Comparison of ENCODE assay signal across 25 cellular contexts in the genomic region with DNA sequence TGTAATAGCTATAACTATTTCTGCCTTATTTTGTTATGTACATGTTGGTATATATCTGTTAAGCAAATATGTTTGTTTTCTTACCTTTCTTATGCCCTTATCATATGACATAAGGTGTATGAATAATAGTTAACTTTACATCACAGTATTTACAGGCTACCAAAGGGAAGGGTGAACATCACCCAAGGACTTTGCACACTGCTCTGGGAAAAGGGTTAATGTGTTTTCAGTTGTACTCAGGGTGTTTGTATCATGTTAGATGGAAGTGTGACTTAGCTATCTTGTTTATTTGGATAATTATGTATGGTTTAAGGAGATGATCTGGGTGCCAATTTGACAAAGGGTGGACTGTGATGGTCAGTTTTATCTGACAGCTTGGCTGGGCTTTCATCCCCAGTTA.
A peak's percentile ranks its signal among the peaks of the same experiment; 100 is the strongest.
DNase-seq lines count a peak whose midpoint lies in the region; ATAC-seq, FAIRE-seq and TF ChIP-seq lines count a peak whose summit lies in the region.
"Had no signal": no experiment of that assay in that cellular context is flagged by ENCODE, and none has a peak within 500 bp of the region (broad histone marks: within the 10 kb centered on the region; RNA-seq: fewer than 3 reads in every experiment).

No MANE protein-coding gene starts in this region.

- no peak for FAIRE-seq in small intestine (lab: Jason Lieb, UNC)
- FAIRE-seq: A204.1, GM12878, GM12892, GM18507 had no signal

- no peaks in the 10 kb centered on the region for H3K27me3 ChIP-seq in small intestine (ENCODE audit: control insufficient read depth in 2 of 2, insufficient read depth in 2 of 2, low read length in 2 of 2)
- H3K27me3 ChIP-seq: BE2C, BLaER1 had no signal

- no peak for TF ChIP-seq CTCF in mucosa of descending colon (IDR thresholded peaks at IDR 0.05)

- intact Hi-C loops in mucosa of descending colon (cut with DNase I, micrococcal nuclease): no loop called here

- H3K36me3 ChIP-seq in mucosa of descending colon (ENCODE audit: low read depth) (no peaks in the 10 kb centered on the region), small intestine (ENCODE audit: control insufficient read depth in 2 of 2, insufficient read depth in 2 of 2, low read length in 2 of 2) (no peaks in the 10 kb centered on the region)
- H3K36me3 ChIP-seq: BE2C, BLaER1 had no signal

- no peak overlapping the region for H3K27ac ChIP-seq in small intestine (ENCODE audit: low read depth in 1 of 2, low read length in 1 of 2)
- H3K27ac ChIP-seq: BLaER1 had no signal

- ATAC-seq in mucosa of descending colon (peak; percentile 11), SK-N-SH treated with all-trans-retinoic acid at 6 μM for 48 hours (no peak), HG02610 (IDR thresholded peaks at IDR 0.05; ENCODE audit: unreplicated experiment) (no peak), GM21723 (IDR thresholded peaks at IDR 0.05; ENCODE audit: unreplicated experiment) (no peak)
- ATAC-seq: GM12878 had no signal

- peaks cover 3% of the 10 kb centered on the region for H3K4me1 ChIP-seq in mucosa of descending colon (ENCODE audit: low read depth)
- H3K4me1 ChIP-seq in small intestine (ENCODE audit: control insufficient read depth in 2 of 2, insufficient read depth in 1 of 2, low read depth in 1 of 2, low read length in 1 of 2): peaks cover 0 to 5% of the 10 kb centered on the region in 2 donors
- H3K4me1 ChIP-seq: BE2C, BLaER1 had no signal

- DNase-seq in mucosa of descending colon: no peak
- peak; percentile 72 for DNase-seq in small intestine
- DNase-seq: 8988T; ACHN; BE2C; C1 segment of cervical spinal cord; CD4-positive, alpha-beta memory T cell; CD4-positive, CD25-positive, alpha-beta regulatory T cell; CD8-positive, alpha-beta memory T cell; COR-L47; DMS 273 treated with DMSO at 0.1 percent for 48 hours; DMS153; DMS53; DMS79; DND-41; EL; GDM1 had no signal

- no peak overlapping the region for H3K4me3 ChIP-seq in mucosa of descending colon
- no peak overlapping the region for H3K4me3 ChIP-seq in small intestine (ENCODE audit: low read depth in 1 of 2, low read length in 2 of 2)
- H3K4me3 ChIP-seq: BLaER1, GM12878 had no signal

- no peaks in the 10 kb centered on the region for H3K9me3 ChIP-seq in mucosa of descending colon
- no peaks in the 10 kb centered on the region for H3K9me3 ChIP-seq in small intestine (ENCODE audit: control insufficient read depth, low read depth)
- H3K9me3 ChIP-seq: BE2C had no signal

TF ChIP-seq in SK-N-SH treated with all-trans-retinoic acid at 6 μM for 48 hours, 23 proteins besides CTCF, POLR2A, EP300 and RAD21:
- no peak for TF ChIP-seq ARNTL (CRISPR knock-in tag; IDR thresholded peaks at IDR 0.05; ENCODE audit: borderline replicate concordance, low read depth)
- TF ChIP-seq, protein P1, sequence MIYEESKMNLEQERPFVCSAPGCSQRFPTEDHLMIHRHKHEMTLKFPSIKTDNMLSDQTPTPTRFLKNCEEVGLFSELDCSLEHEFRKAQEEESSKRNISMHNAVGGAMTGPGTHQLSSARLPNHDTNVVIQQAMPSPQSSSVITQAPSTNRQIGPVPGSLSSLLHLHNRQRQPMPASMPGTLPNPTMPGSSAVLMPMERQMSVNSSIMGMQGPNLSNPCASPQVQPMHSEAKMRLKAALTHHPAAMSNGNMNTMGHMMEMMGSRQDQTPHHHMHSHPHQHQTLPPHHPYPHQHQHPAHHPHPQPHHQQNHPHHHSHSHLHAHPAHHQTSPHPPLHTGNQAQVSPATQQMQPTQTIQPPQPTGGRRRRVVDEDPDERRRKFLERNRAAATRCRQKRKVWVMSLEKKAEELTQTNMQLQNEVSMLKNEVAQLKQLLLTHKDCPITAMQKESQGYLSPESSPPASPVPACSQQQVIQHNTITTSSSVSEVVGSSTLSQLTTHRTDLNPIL (CRISPR knock-in tag; IDR thresholded peaks at IDR 0.05; ENCODE audit: low read depth): no peak
- TF ChIP-seq, protein P2, sequence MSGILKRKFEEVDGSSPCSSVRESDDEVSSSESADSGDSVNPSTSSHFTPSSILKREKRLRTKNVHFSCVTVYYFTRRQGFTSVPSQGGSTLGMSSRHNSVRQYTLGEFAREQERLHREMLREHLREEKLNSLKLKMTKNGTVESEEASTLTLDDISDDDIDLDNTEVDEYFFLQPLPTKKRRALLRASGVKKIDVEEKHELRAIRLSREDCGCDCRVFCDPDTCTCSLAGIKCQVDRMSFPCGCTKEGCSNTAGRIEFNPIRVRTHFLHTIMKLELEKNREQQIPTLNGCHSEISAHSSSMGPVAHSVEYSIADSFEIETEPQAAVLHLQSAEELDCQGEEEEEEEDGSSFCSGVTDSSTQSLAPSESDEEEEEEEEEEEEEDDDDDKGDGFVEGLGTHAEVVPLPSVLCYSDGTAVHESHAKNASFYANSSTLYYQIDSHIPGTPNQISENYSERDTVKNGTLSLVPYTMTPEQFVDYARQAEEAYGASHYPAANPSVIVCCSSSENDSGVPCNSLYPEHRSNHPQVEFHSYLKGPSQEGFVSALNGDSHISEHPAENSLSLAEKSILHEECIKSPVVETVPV (CRISPR knock-in tag; IDR thresholded peaks at IDR 0.05): no peak
- TF ChIP-seq, protein P3, sequence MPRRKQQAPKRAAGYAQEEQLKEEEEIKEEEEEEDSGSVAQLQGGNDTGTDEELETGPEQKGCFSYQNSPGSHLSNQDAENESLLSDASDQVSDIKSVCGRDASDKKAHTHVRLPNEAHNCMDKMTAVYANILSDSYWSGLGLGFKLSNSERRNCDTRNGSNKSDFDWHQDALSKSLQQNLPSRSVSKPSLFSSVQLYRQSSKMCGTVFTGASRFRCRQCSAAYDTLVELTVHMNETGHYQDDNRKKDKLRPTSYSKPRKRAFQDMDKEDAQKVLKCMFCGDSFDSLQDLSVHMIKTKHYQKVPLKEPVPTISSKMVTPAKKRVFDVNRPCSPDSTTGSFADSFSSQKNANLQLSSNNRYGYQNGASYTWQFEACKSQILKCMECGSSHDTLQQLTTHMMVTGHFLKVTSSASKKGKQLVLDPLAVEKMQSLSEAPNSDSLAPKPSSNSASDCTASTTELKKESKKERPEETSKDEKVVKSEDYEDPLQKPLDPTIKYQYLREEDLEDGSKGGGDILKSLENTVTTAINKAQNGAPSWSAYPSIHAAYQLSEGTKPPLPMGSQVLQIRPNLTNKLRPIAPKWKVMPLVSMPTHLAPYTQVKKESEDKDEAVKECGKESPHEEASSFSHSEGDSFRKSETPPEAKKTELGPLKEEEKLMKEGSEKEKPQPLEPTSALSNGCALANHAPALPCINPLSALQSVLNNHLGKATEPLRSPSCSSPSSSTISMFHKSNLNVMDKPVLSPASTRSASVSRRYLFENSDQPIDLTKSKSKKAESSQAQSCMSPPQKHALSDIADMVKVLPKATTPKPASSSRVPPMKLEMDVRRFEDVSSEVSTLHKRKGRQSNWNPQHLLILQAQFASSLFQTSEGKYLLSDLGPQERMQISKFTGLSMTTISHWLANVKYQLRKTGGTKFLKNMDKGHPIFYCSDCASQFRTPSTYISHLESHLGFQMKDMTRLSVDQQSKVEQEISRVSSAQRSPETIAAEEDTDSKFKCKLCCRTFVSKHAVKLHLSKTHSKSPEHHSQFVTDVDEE (CRISPR knock-in tag; IDR thresholded peaks at IDR 0.05): no peak
- TF ChIP-seq ZFP3 (CRISPR knock-in tag; IDR thresholded peaks at IDR 0.05): no peak
- no peak for TF ChIP-seq SNAI2 (CRISPR knock-in tag; IDR thresholded peaks at IDR 0.05)
- TF ChIP-seq ZC3H10 (CRISPR knock-in tag; IDR thresholded peaks at IDR 0.05): no peak
- TF ChIP-seq, protein P4, sequence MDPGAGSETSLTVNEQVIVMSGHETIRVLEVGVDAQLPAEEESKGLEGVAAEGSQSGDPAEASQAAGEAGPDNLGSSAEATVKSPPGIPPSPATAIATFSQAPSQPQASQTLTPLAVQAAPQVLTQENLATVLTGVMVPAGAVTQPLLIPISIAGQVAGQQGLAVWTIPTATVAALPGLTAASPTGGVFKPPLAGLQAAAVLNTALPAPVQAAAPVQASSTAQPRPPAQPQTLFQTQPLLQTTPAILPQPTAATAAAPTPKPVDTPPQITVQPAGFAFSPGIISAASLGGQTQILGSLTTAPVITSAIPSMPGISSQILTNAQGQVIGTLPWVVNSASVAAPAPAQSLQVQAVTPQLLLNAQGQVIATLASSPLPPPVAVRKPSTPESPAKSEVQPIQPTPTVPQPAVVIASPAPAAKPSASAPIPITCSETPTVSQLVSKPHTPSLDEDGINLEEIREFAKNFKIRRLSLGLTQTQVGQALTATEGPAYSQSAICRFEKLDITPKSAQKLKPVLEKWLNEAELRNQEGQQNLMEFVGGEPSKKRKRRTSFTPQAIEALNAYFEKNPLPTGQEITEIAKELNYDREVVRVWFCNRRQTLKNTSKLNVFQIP (CRISPR knock-in tag; IDR thresholded peaks at IDR 0.05; ENCODE audit: borderline replicate concordance, low read depth): no peak
- no peak for TF ChIP-seq ESRRG (CRISPR knock-in tag; IDR thresholded peaks at IDR 0.05)
- TF ChIP-seq, protein P5, sequence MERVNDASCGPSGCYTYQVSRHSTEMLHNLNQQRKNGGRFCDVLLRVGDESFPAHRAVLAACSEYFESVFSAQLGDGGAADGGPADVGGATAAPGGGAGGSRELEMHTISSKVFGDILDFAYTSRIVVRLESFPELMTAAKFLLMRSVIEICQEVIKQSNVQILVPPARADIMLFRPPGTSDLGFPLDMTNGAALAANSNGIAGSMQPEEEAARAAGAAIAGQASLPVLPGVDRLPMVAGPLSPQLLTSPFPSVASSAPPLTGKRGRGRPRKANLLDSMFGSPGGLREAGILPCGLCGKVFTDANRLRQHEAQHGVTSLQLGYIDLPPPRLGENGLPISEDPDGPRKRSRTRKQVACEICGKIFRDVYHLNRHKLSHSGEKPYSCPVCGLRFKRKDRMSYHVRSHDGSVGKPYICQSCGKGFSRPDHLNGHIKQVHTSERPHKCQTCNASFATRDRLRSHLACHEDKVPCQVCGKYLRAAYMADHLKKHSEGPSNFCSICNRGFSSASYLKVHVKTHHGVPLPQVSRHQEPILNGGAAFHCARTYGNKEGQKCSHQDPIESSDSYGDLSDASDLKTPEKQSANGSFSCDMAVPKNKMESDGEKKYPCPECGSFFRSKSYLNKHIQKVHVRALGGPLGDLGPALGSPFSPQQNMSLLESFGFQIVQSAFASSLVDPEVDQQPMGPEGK (CRISPR knock-in tag; IDR thresholded peaks at IDR 0.05; ENCODE audit: borderline replicate concordance): no peak
- no peak for TF ChIP-seq TOX (CRISPR knock-in tag; IDR thresholded peaks at IDR 0.05; ENCODE audit: borderline replicate concordance)
- no peak for TF ChIP-seq ISL1 (CRISPR knock-in tag; IDR thresholded peaks at IDR 0.05)
- TF ChIP-seq ZNF8 (CRISPR knock-in tag; IDR thresholded peaks at IDR 0.05): no peak
- TF ChIP-seq RARB (CRISPR knock-in tag; IDR thresholded peaks at IDR 0.05): no peak
